In genomic region chr1:64966158-64966963, GRCh38 we compare ENCODE assay signal across 8 cellular contexts. TPM values are rescaled to one million over a fixed set of nuclear protein-coding genes. Genes with fewer than 3 reads are reported as not detected.
A peak's percentile ranks its signal among the peaks of the same experiment; 100 is the strongest.
DNase-seq lines count a peak whose midpoint lies in the region; TF ChIP-seq lines count a peak whose summit lies in the region.

JAK1 (minus strand) TSS chr1:64966549; CDS start chr1:64886264, 80,285 bp downstream.

- H3K4me3 Mint-ChIP-seq in neural crest cell: peak within 1 kb of the TSS; percentile 93

- WGBS in GM23248 (ENCODE audit: low coverage in 1 of 2, low lambda C conversion rate in 2 of 2, missing lambda C conversion rate in 2 of 2), 2 experiments: 1 to 2% methylated on average over 30 to 40 of the region's 100 CpGs
- WGBS in stomach, 5 donors: 0 to 1% (median 0%) methylated on average over 28 to 90 of the region's 100 CpGs

- H3K4me3 ChIP-seq in GM23248 (peak within 1 kb of the TSS; percentile 97), Karpas-422 (ENCODE audit: low read length) (peak within 1 kb of the TSS; percentile 74), fibroblast of villous mesenchyme (ENCODE audit: low read depth, low read length) (peak within 1 kb of the TSS; percentile 97), stomach (peak within 1 kb of the TSS; percentile 87 to 99 (median 93))

- TF ChIP-seq CTCF in fibroblast of villous mesenchyme (IDR thresholded peaks at IDR 0.05; ENCODE audit: insufficient read depth, low read depth, low read length): no peak
- no peak for TF ChIP-seq CTCF in neural crest cell (conservative IDR thresholded peaks at IDR 0.05)
- peak in 1 of 7 experiments; percentile 22 for TF ChIP-seq CTCF in stomach (IDR thresholded peaks at IDR 0.05)

- intact Hi-C loops in stomach (cut with DNase I; ENCODE audit: low total_unique reads): no loop called here

- TF ChIP-seq POLR2A in Raji (IDR thresholded peaks at IDR 0.05; ENCODE audit: insufficient read depth, low read depth, low read length): peak; percentile 85
- no peak for TF ChIP-seq POLR2A in stomach (IDR thresholded peaks at IDR 0.05)

- H3K4me1 ChIP-seq in GM23248 (ENCODE audit: insufficient read depth) (peaks cover 8% of the 10 kb centered on the region), Karpas-422 (ENCODE audit: low read length) (peaks cover 41% of the 10 kb centered on the region), stomach (peaks cover 12 to 48% (median 32%) of the 10 kb centered on the region in 4 donors)

- H3K36me3 ChIP-seq in GM23248 (ENCODE audit: low read depth) (no peaks in the 10 kb centered on the region), Karpas-422 (ENCODE audit: insufficient read depth, low read length) (no peaks in the 10 kb centered on the region), stomach (no peaks in the 10 kb centered on the region)

- H3K27ac ChIP-seq in GM23248 (peak within 1 kb of the TSS; percentile 79), Karpas-422 (ENCODE audit: low read length) (no peak within 1 kb of the TSS), stomach (peak within 1 kb of the TSS; percentile 96 to 100 (median 98))

- H3K36me3 Mint-ChIP-seq in neural crest cell (ENCODE audit: low read depth): no peaks in the 10 kb centered on the region

- no peaks in the 10 kb centered on the region for H3K9me2 ChIP-seq in GM23248 (ENCODE audit: insufficient read depth)
- H3K9me2 ChIP-seq in Karpas-422 (replicated peaks; ENCODE audit: insufficient read depth, low read length): no peaks in the 10 kb centered on the region

- H4K20me1 ChIP-seq in GM23248 (ENCODE audit: insufficient read depth) (peaks cover 10% of the 10 kb centered on the region; the same call in 1 of the 2 replicates), Karpas-422 (ENCODE audit: insufficient read depth, low read depth, low read length) (peaks cover 24% of the 10 kb centered on the region)

- in situ Hi-C loops in GM23248 (cut with MboI): no loop called here

- TF ChIP-seq EP300 in stomach (IDR thresholded peaks at IDR 0.05): no peak

- peak within 1 kb of the TSS; percentile 82 for H3K27ac Mint-ChIP-seq in neural crest cell (ENCODE audit: unreplicated experiment)

- H3K4me1 Mint-ChIP-seq in neural crest cell: peaks cover 21% of the 10 kb centered on the region

- H3F3A ChIP-seq in GM23248 (ENCODE audit: insufficient read depth): no peaks in the 10 kb centered on the region; the same call in 1 of the 2 replicates

- H3K4me2 ChIP-seq in GM23248 (ENCODE audit: unreplicated experiment): peak within 1 kb of the TSS; percentile 97
- peak within 1 kb of the TSS; percentile 87 for H3K4me2 ChIP-seq in Karpas-422 (ENCODE audit: low read depth, low read length, poor library complexity, severe bottlenecking)

- H3K9ac ChIP-seq in GM23248 (peak within 1 kb of the TSS; percentile 97), Karpas-422 (ENCODE audit: low read length) (peak within 1 kb of the TSS; percentile 79)

- no peaks in the 10 kb centered on the region for H3K27me3 ChIP-seq in GM23248 (replicated peaks; ENCODE audit: insufficient read depth)
- no peaks in the 10 kb centered on the region for H3K27me3 ChIP-seq in Karpas-422 (ENCODE audit: low read length)
- no peaks in the 10 kb centered on the region for H3K27me3 ChIP-seq in stomach

- DNase-seq in EL (peak; percentile 83), GM23248 (peak; percentile 91), Karpas-422 (peak; percentile 93), fibroblast of villous mesenchyme (ENCODE audit: low read depth) (peak; percentile 83), neural crest cell (ENCODE audit: low read depth, low spot score) (peak; percentile 76), stomach (peak; percentile 90)
- DNase-seq in activated effector memory CD4-positive, alpha-beta T cell treated with anti-CD3 and anti-CD28 coated beads, Interleukin-2, amount 50 U/mL, for 16 hours: peak; percentile 96

- H3K79me2 ChIP-seq in GM23248 (ENCODE audit: insufficient read depth) (peaks cover 48% of the 10 kb centered on the region), Karpas-422 (ENCODE audit: low read length) (no peaks in the 10 kb centered on the region)

- no peaks in the 10 kb centered on the region for H3K9me3 Mint-ChIP-seq in neural crest cell

- H3K9me3 ChIP-seq in GM23248 (ENCODE audit: low read depth) (no peaks in the 10 kb centered on the region), Karpas-422 (ENCODE audit: low read length) (no peaks in the 10 kb centered on the region), stomach (no peaks in the 10 kb centered on the region)

- H3K27me3 Mint-ChIP-seq in neural crest cell (ENCODE audit: low read depth): peaks cover 28% of the 10 kb centered on the region

- H2AFZ ChIP-seq in GM23248: peak within 1 kb of the TSS; percentile 98
- H2AFZ ChIP-seq in Karpas-422 (ENCODE audit: low read length): peak within 1 kb of the TSS; percentile 99

RNA-seq across cellular contexts. Expression of gene JAK1, which starts in this region (rescaled TPM):
- total RNA-seq in GM23248 (2014; rRNA removed; shearing (Covaris generic)): 115 and 124 TPM in 2 replicates
- 90.6 and 90.8 TPM in 2 replicates for polyA plus RNA-seq in GM23248 (2016; fragmentation: Nextera tagmentation; extraction: Ambion mirVana)
- 19.6 and 33.7 TPM in 2 replicates for total RNA-seq in Karpas-422 (2014; rRNA removed; shearing (Covaris generic); ENCODE audit: low replicate concordance)
- total RNA-seq in fibroblast of villous mesenchyme: 125 and 152 TPM in 2 replicates
- 26.6 and 27.7 TPM in 2 replicates for total RNA-seq in neural crest cell
- 100 to 1,000 TPM in 3 of 5 donors, 10 to 100 TPM in 2; 69.2 to 149 (median 106) TPM for total RNA-seq in stomach
- polyA plus RNA-seq in stomach: 10 to 100 TPM; 21.3 to 44.0 (median 28.3) TPM
